19 cellular contexts compared by ENCODE assay signal in genomic region chr9:110146371-110146770, GRCh38.
DNase-seq lines count a peak whose midpoint lies in the region; ATAC-seq and TF ChIP-seq lines count a peak whose summit lies in the region.
"Had no signal": no experiment of that assay in that cellular context is flagged by ENCODE, and none has a peak within 500 bp of the region (broad histone marks: within the 10 kb centered on the region; RNA-seq: fewer than 3 reads in every experiment).

No MANE protein-coding gene starts in this region.

- no peak for DNase-seq in activated CD8-positive, alpha-beta T cell treated with anti-CD3 and anti-CD28 coated beads, Interleukin-2, amount 10 ng/mL, durations not matched to agents 7 days and 5 days
- no peak for DNase-seq in activated CD8-positive, alpha-beta T cell treated with anti-CD3 and anti-CD28 coated beads for 36 hours
- DNase-seq in activated naive CD8-positive, alpha-beta T cell treated with anti-CD3 and anti-CD28 coated beads, Interleukin-2, amount 10 ng/mL, durations not matched to agents 7 days and 5 days: no peak
- no peak for DNase-seq in transverse colon
- DNase-seq: activated CD4-positive, CD25-positive, alpha-beta regulatory T cell; dermis blood vessel endothelial cell; DMS 273 treated with DMSO at 0.1 percent for 48 hours; H9; left lung; NCI-H1694 treated with DMSO at 0.1 percent for 48 hours; NCI-H446 treated with DMSO at 0.1 percent for 48 hours; stimulated activated CD4-positive, alpha-beta T cell treated with anti-CD3 and anti-CD28 coated beads, Interleukin-4, amount 100 ng/mL, for 24 hours had no signal

- CTCF ChIA-PET in activated CD8-positive, alpha-beta T cell treated with anti-CD3 and anti-CD28 coated beads, Interleukin-2, amount 10 ng/mL, durations not matched to agents 7 days and 5 days (lab: Charles Lee): interaction anchor here (2.7 kb wide), 1 partner anchor 11 kb away, joined by 34 read pairs; no protein-coding TSS in a partner anchor
- CTCF ChIA-PET in activated CD8-positive, alpha-beta T cell treated with anti-CD3 and anti-CD28 coated beads for 36 hours (lab: Charles Lee): no interaction called here

- no peak for TF ChIP-seq CTCF in activated CD8-positive, alpha-beta T cell treated with anti-CD3 and anti-CD28 coated beads for 36 hours (IDR thresholded peaks at IDR 0.05)
- no peak for TF ChIP-seq CTCF in transverse colon (IDR thresholded peaks at IDR 0.05)

- whole genome bisulfite sequencing in transverse colon (ENCODE audit: low coverage in 1 of 2), 2 donors: 55% methylated on average over 1 of the region's 1 CpG; no CpG with 5 or more reads in 1 of the 2 donors

- peaks cover 70% of the 10 kb centered on the region for H3K4me1 Mint-ChIP-seq in activated CD8-positive, alpha-beta T cell treated with anti-CD3 and anti-CD28 coated beads, Interleukin-2, amount 10 ng/mL, durations not matched to agents 7 days and 5 days (ENCODE audit: low read depth)
- H3K4me1 Mint-ChIP-seq in activated CD8-positive, alpha-beta T cell treated with anti-CD3 and anti-CD28 coated beads for 36 hours (ENCODE audit: low read depth): peaks cover 48% of the 10 kb centered on the region
- peaks cover 70% of the 10 kb centered on the region for H3K4me1 Mint-ChIP-seq in activated naive CD8-positive, alpha-beta T cell treated with anti-CD3 and anti-CD28 coated beads, Interleukin-2, amount 10 ng/mL, durations not matched to agents 7 days and 5 days
- peaks cover 94% of the 10 kb centered on the region for H3K4me1 Mint-ChIP-seq in stimulated activated memory B cell treated with anti-CD40 and anti-IgM and Interleukin-4, amounts not matched to agents 10 μg/mL and 1 μg/mL and 100 μg/mL, for 72 hours

- H3K27ac ChIP-seq in KOPT-K1 (ENCODE audit: low read depth, low read length, poor library complexity, severe bottlenecking) (peak overlapping the region; percentile 100), transverse colon (peak overlapping the region in 1 of 4 donors; percentile 15)
- H3K27ac ChIP-seq: left lung, SK-N-MC had no signal

- no peak for ATAC-seq in activated CD8-positive, alpha-beta T cell treated with anti-CD3 and anti-CD28 coated beads, Interleukin-2, amount 10 ng/mL, durations not matched to agents 7 days and 5 days
- ATAC-seq in activated CD8-positive, alpha-beta T cell treated with anti-CD3 and anti-CD28 coated beads for 36 hours: no peak
- no peak for ATAC-seq in activated naive CD8-positive, alpha-beta T cell treated with anti-CD3 and anti-CD28 coated beads, Interleukin-2, amount 10 ng/mL, durations not matched to agents 7 days and 5 days (ENCODE audit: low read depth)
- no peak for ATAC-seq in stimulated activated memory B cell treated with anti-CD40 and anti-IgM and Interleukin-4, amounts not matched to agents 10 μg/mL and 1 μg/mL and 100 μg/mL, for 72 hours
- ATAC-seq in GM21619 (IDR thresholded peaks at IDR 0.05; ENCODE audit: unreplicated experiment): no peak
- no peak for ATAC-seq in GM21737 (IDR thresholded peaks at IDR 0.05; ENCODE audit: unreplicated experiment)
- ATAC-seq: K562, left lung, sciatic nerve had no signal

- TF ChIP-seq EP300 in transverse colon (IDR thresholded peaks at IDR 0.05; ENCODE audit: low read depth): no peak

- POLR2A ChIA-PET in activated CD8-positive, alpha-beta T cell treated with anti-CD3 and anti-CD28 coated beads, Interleukin-2, amount 10 ng/mL, durations not matched to agents 7 days and 5 days (lab: Charles Lee): interaction anchor here (2.8 to 3.1 kb wide), 2 partner anchors 11 to 96 kb away, joined by 13 to 43 read pairs; no protein-coding TSS in a partner anchor
- POLR2A ChIA-PET in activated CD8-positive, alpha-beta T cell treated with anti-CD3 and anti-CD28 coated beads for 36 hours (lab: Charles Lee): no interaction called here
- POLR2A ChIA-PET in activated naive CD8-positive, alpha-beta T cell treated with anti-CD3 and anti-CD28 coated beads, Interleukin-2, amount 10 ng/mL, durations not matched to agents 7 days and 5 days (lab: Charles Lee): no interaction called here

- peak overlapping the region; percentile 84 for H3K27ac Mint-ChIP-seq in activated CD8-positive, alpha-beta T cell treated with anti-CD3 and anti-CD28 coated beads, Interleukin-2, amount 10 ng/mL, durations not matched to agents 7 days and 5 days
- H3K27ac Mint-ChIP-seq in activated CD8-positive, alpha-beta T cell treated with anti-CD3 and anti-CD28 coated beads for 36 hours: no peak overlapping the region
- peak overlapping the region; percentile 78 for H3K27ac Mint-ChIP-seq in activated naive CD8-positive, alpha-beta T cell treated with anti-CD3 and anti-CD28 coated beads, Interleukin-2, amount 10 ng/mL, durations not matched to agents 7 days and 5 days
- peak overlapping the region; percentile 70 for H3K27ac Mint-ChIP-seq in stimulated activated memory B cell treated with anti-CD40 and anti-IgM and Interleukin-4, amounts not matched to agents 10 μg/mL and 1 μg/mL and 100 μg/mL, for 72 hours
- H3K27ac Mint-ChIP-seq: H9 had no signal

- TF ChIP-seq POLR2A in transverse colon (IDR thresholded peaks at IDR 0.05): no peak

- H3K36me3 ChIP-seq in KOPT-K1 (ENCODE audit: insufficient read depth, low read length) (peaks cover 47% of the 10 kb centered on the region), transverse colon (no peaks in the 10 kb centered on the region)
- H3K36me3 ChIP-seq: left lung had no signal

- peaks cover 11 to 51% (median 15%) of the 10 kb centered on the region in 4 donors for H3K4me1 ChIP-seq in transverse colon

- intact Hi-C loops in activated CD8-positive, alpha-beta T cell treated with anti-CD3 and anti-CD28 coated beads for 36 hours (cut with micrococcal nuclease): no loop called here
- intact Hi-C loops in transverse colon (cut with DNase I; ENCODE audit: low total_unique reads): no loop called here

- H3K9me3 ChIP-seq in KOPT-K1 (ENCODE audit: insufficient read depth, low read length, poor library complexity, severe bottlenecking) (no peaks in the 10 kb centered on the region), transverse colon (no peaks in the 10 kb centered on the region)
- H3K9me3 ChIP-seq: left lung had no signal

- H3K4me3 ChIP-seq in transverse colon: no peak overlapping the region
- H3K4me3 ChIP-seq: K562, left lung, SK-N-MC had no signal

- H3K9me3 Mint-ChIP-seq in activated CD8-positive, alpha-beta T cell treated with anti-CD3 and anti-CD28 coated beads, Interleukin-2, amount 10 ng/mL, durations not matched to agents 7 days and 5 days (ENCODE audit: insufficient read depth): peaks cover 6% of the 10 kb centered on the region
- H3K9me3 Mint-ChIP-seq in activated CD8-positive, alpha-beta T cell treated with anti-CD3 and anti-CD28 coated beads for 36 hours: peaks cover 4% of the 10 kb centered on the region
- peaks cover 3% of the 10 kb centered on the region for H3K9me3 Mint-ChIP-seq in activated naive CD8-positive, alpha-beta T cell treated with anti-CD3 and anti-CD28 coated beads, Interleukin-2, amount 10 ng/mL, durations not matched to agents 7 days and 5 days
- H3K9me3 Mint-ChIP-seq in stimulated activated memory B cell treated with anti-CD40 and anti-IgM and Interleukin-4, amounts not matched to agents 10 μg/mL and 1 μg/mL and 100 μg/mL, for 72 hours: no peaks in the 10 kb centered on the region

- no peaks in the 10 kb centered on the region for H3K27me3 ChIP-seq in transverse colon
- H3K27me3 ChIP-seq: left lung had no signal

- no peak overlapping the region for H3K4me3 Mint-ChIP-seq in activated CD8-positive, alpha-beta T cell treated with anti-CD3 and anti-CD28 coated beads, Interleukin-2, amount 10 ng/mL, durations not matched to agents 7 days and 5 days
- H3K4me3 Mint-ChIP-seq in activated CD8-positive, alpha-beta T cell treated with anti-CD3 and anti-CD28 coated beads for 36 hours: no peak overlapping the region
- H3K4me3 Mint-ChIP-seq in activated naive CD8-positive, alpha-beta T cell treated with anti-CD3 and anti-CD28 coated beads, Interleukin-2, amount 10 ng/mL, durations not matched to agents 7 days and 5 days: peak overlapping the region; percentile 16
- H3K4me3 Mint-ChIP-seq in stimulated activated memory B cell treated with anti-CD40 and anti-IgM and Interleukin-4, amounts not matched to agents 10 μg/mL and 1 μg/mL and 100 μg/mL, for 72 hours: peak overlapping the region; percentile 50
- H3K4me3 Mint-ChIP-seq: H9 had no signal

- peaks cover 32% of the 10 kb centered on the region for H3K36me3 Mint-ChIP-seq in activated CD8-positive, alpha-beta T cell treated with anti-CD3 and anti-CD28 coated beads, Interleukin-2, amount 10 ng/mL, durations not matched to agents 7 days and 5 days (ENCODE audit: low read depth)
- peaks cover 3% of the 10 kb centered on the region for H3K36me3 Mint-ChIP-seq in activated CD8-positive, alpha-beta T cell treated with anti-CD3 and anti-CD28 coated beads for 36 hours (ENCODE audit: low read depth)
- H3K36me3 Mint-ChIP-seq in activated naive CD8-positive, alpha-beta T cell treated with anti-CD3 and anti-CD28 coated beads, Interleukin-2, amount 10 ng/mL, durations not matched to agents 7 days and 5 days: peaks cover 21% of the 10 kb centered on the region
- peaks cover 82% of the 10 kb centered on the region for H3K36me3 Mint-ChIP-seq in stimulated activated memory B cell treated with anti-CD40 and anti-IgM and Interleukin-4, amounts not matched to agents 10 μg/mL and 1 μg/mL and 100 μg/mL, for 72 hours

- no peaks in the 10 kb centered on the region for H3K27me3 Mint-ChIP-seq in activated CD8-positive, alpha-beta T cell treated with anti-CD3 and anti-CD28 coated beads, Interleukin-2, amount 10 ng/mL, durations not matched to agents 7 days and 5 days (ENCODE audit: low read depth)
- H3K27me3 Mint-ChIP-seq in activated CD8-positive, alpha-beta T cell treated with anti-CD3 and anti-CD28 coated beads for 36 hours: no peaks in the 10 kb centered on the region
- peaks cover 4% of the 10 kb centered on the region for H3K27me3 Mint-ChIP-seq in activated naive CD8-positive, alpha-beta T cell treated with anti-CD3 and anti-CD28 coated beads, Interleukin-2, amount 10 ng/mL, durations not matched to agents 7 days and 5 days
- no peaks in the 10 kb centered on the region for H3K27me3 Mint-ChIP-seq in stimulated activated memory B cell treated with anti-CD40 and anti-IgM and Interleukin-4, amounts not matched to agents 10 μg/mL and 1 μg/mL and 100 μg/mL, for 72 hours

- in situ Hi-C loops in transverse colon (cut with MboI; ENCODE audit: low pct_ligation_motif_present in 1 of 4, low pct_unique_long_range_greater_than_20kb in 1 of 4, low sequenced_read_pairs in 3 of 4): no loop called here

Comparison
In these comparisons a context has a peak if more than half of its experiments do, and no peak if none do; other contexts are left out.
1. H3K4me3 Mint-ChIP-seq: peak in activated naive CD8-positive, alpha-beta T cell treated with anti-CD3 and anti-CD28 coated beads, Interleukin-2, amount 10 ng/mL, durations not matched to agents 7 days and 5 days (single experiment) and stimulated activated memory B cell treated with anti-CD40 and anti-IgM and Interleukin-4, amounts not matched to agents 10 μg/mL and 1 μg/mL and 100 μg/mL, for 72 hours (single experiment); none in activated CD8-positive, alpha-beta T cell treated with anti-CD3 and anti-CD28 coated beads, Interleukin-2, amount 10 ng/mL, durations not matched to agents 7 days and 5 days (single experiment) and activated CD8-positive, alpha-beta T cell treated with anti-CD3 and anti-CD28 coated beads for 36 hours (single experiment).